In genomic region chr19:37932985-37933953, GRCh38 we compare ENCODE assay signal across 8 cellular contexts. TPM values are rescaled to one million over a fixed set of nuclear protein-coding genes. Genes with fewer than 3 reads are reported as not detected.
A peak's percentile ranks its signal among the peaks of the same experiment; 100 is the strongest.
DNase-seq lines count a peak whose midpoint lies in the region; ATAC-seq lines count a peak whose summit lies in the region.

No MANE protein-coding gene starts in this region.

- no peak overlapping the region for H4K91ac ChIP-seq in neuronal stem cell (ENCODE audit: low read depth, low read length, poor library complexity)

- peak; percentile 67 for DNase-seq in ELR (ENCODE audit: low read depth)
- peak; percentile 65 for DNase-seq in NCI-H2196 (lab: John Stamatoyannopoulos, UW; ENCODE audit: unreplicated experiment)
- DNase-seq in neuronal stem cell (ENCODE audit: low spot score): no peak
- DNase-seq in NCI-H1930 (lab: John Stamatoyannopoulos, UW): no peak
- no peak for DNase-seq in C1 segment of cervical spinal cord (lab: John Stamatoyannopoulos, UW)

- H3K23ac ChIP-seq in neuronal stem cell (ENCODE audit: low read depth, low read length, poor library complexity): peak overlapping the region; percentile 6

- H3K9me3 ChIP-seq in duodenal mucosa (ENCODE audit: control insufficient read depth in 1 of 2, low read length in 2 of 2) (peaks cover 0 to 5% of the 10 kb centered on the region in 2 donors), neuronal stem cell (replicated peaks in 1 of 2; ENCODE audit: control insufficient read depth in 2 of 2, insufficient read depth in 1 of 2, low read depth in 1 of 2, low read length in 2 of 2) (peaks cover 8 to 19% of the 10 kb centered on the region in 2 donors)

- H3K36me3 ChIP-seq in duodenal mucosa (ENCODE audit: control insufficient read depth in 1 of 2, insufficient read depth in 2 of 2, low read length in 2 of 2) (no peaks in the 10 kb centered on the region), neuronal stem cell (replicated peaks in 1 of 2; ENCODE audit: control insufficient read depth in 2 of 2, insufficient read depth in 2 of 2, low read length in 2 of 2) (peaks cover 2 to 9% of the 10 kb centered on the region in 2 donors)

- H2AK5ac ChIP-seq in neuronal stem cell (ENCODE audit: low read depth, low read length): no peak overlapping the region

- H3K4me1 ChIP-seq in duodenal mucosa (ENCODE audit: control insufficient read depth in 1 of 2, insufficient read depth in 2 of 2, low read length in 2 of 2) (peaks cover 62 to 77% of the 10 kb centered on the region in 2 donors), neuronal stem cell (ENCODE audit: control insufficient read depth in 2 of 2, insufficient read depth in 1 of 2, low read depth in 1 of 2, low read length in 2 of 2) (peaks cover 14 to 19% of the 10 kb centered on the region in 2 donors)

- H3K18ac ChIP-seq in neuronal stem cell (ENCODE audit: low read length): peak overlapping the region; percentile 54

- H3K27me3 ChIP-seq in duodenal mucosa (ENCODE audit: control insufficient read depth in 1 of 2, insufficient read depth in 2 of 2, low read length in 2 of 2) (no peaks in the 10 kb centered on the region), neuronal stem cell (ENCODE audit: control insufficient read depth in 3 of 3, insufficient read depth in 3 of 3, low read depth in 1 of 3, low read length in 3 of 3) (no peaks in the 10 kb centered on the region)

- H2BK12ac ChIP-seq in neuronal stem cell (ENCODE audit: low read length): no peak overlapping the region

- peak overlapping the region; percentile 70 to 73 for H3K9ac ChIP-seq in duodenal mucosa (ENCODE audit: low read depth in 1 of 2, low read length in 2 of 2)
- no peak overlapping the region for H3K9ac ChIP-seq in neuronal stem cell (ENCODE audit: low read depth, low read length, poor library complexity)

- no peak for ATAC-seq in GM18909 (IDR thresholded peaks at IDR 0.05; ENCODE audit: poor library complexity, unreplicated experiment)
- ATAC-seq in HG02938 (IDR thresholded peaks at IDR 0.05; ENCODE audit: unreplicated experiment): no peak

- WGBS in neuronal stem cell (ENCODE audit: extremely low coverage in 2 of 2, insufficient read length in 2 of 2, insufficient replicate concordance in 1 of 2), 2 donors: no CpG with 5 or more reads among the region's 12 CpGs

- no peak overlapping the region for H2BK120ac ChIP-seq in neuronal stem cell (ENCODE audit: low read depth, low read length)

- no peak overlapping the region for H3K14ac ChIP-seq in neuronal stem cell (ENCODE audit: low read length)

- H2BK15ac ChIP-seq in neuronal stem cell (ENCODE audit: low read length): no peak overlapping the region

- H3K79me1 ChIP-seq in neuronal stem cell (ENCODE audit: low read depth, low read length): peaks cover 8% of the 10 kb centered on the region

- H3K27ac ChIP-seq in duodenal mucosa (ENCODE audit: low read depth, low read length) (peak overlapping the region; percentile 80), neuronal stem cell (replicated peaks; ENCODE audit: low read length) (no peak overlapping the region)

- no peak overlapping the region for H2AFZ ChIP-seq in neuronal stem cell (ENCODE audit: low read length)

- no peak overlapping the region for H2BK5ac ChIP-seq in neuronal stem cell (ENCODE audit: low read length)

- H3K4me3 ChIP-seq in duodenal mucosa (ENCODE audit: low read depth in 1 of 2, low read length in 2 of 2) (peak overlapping the region; percentile 68 to 69), neuronal stem cell (ENCODE audit: low read length in 2 of 2) (no peak overlapping the region)

- no peak overlapping the region for H3K4me2 ChIP-seq in neuronal stem cell (ENCODE audit: insufficient read depth, low read length, poor library complexity, severe bottlenecking)

- no peak overlapping the region for H4K8ac ChIP-seq in neuronal stem cell (ENCODE audit: low read depth, low read length)

- no peak overlapping the region for H3K4ac ChIP-seq in neuronal stem cell (ENCODE audit: low read length)

RNA-seq across cellular contexts. Expression of gene SIPA1L3, which starts 26.3 kb away (rescaled TPM):
- polyA plus RNA-seq in neuronal stem cell (2013, experiment 1 of 2): 11.3 TPM
- polyA plus RNA-seq in neuronal stem cell (2013, experiment 2 of 2): 11.5 TPM

RNA-seq across cellular contexts. Expression of gene WDR87, which starts 26.9 kb away (rescaled TPM):
- polyA plus RNA-seq in neuronal stem cell (2013, experiment 1 of 2): not detected
- not detected for polyA plus RNA-seq in neuronal stem cell (2013, experiment 2 of 2)

Comparison
In these comparisons a context has a peak if more than half of its experiments do, and no peak if none do; other contexts are left out.
1. DNase-seq: peak in ELR (single experiment) and NCI-H2196 (single experiment); none in neuronal stem cell (single experiment), NCI-H1930 (0 of 2) and C1 segment of cervical spinal cord (0 of 14).
2. H3K4me3 ChIP-seq: peak in duodenal mucosa (2 of 2); none in neuronal stem cell (0 of 2).